In genomic region chr11:122398167-122398566, GRCh38 we compare ENCODE assay signal across 17 cellular contexts.
A peak's percentile ranks its signal among the peaks of the same experiment; 100 is the strongest.
DNase-seq lines count a peak whose midpoint lies in the region; ATAC-seq, FAIRE-seq and TF ChIP-seq lines count a peak whose summit lies in the region.
"Had no signal": no experiment of that assay in that cellular context is flagged by ENCODE, and none has a peak within 500 bp of the region (broad histone marks: within the 10 kb centered on the region; RNA-seq: fewer than 3 reads in every experiment).

No MANE protein-coding gene starts in this region.

- H3K4me1 Mint-ChIP-seq in activated T-helper 2 cell treated with anti-CD3 and anti-CD28 coated beads, Interferon-gamma antibody, Interleukin-2, Interleukin-4, amounts not matched to agents 10 μg/mL and 5 μg/mL and 100 μg/mL, durations not matched to agents 14 hours and 24 hours and 36 hours (ENCODE audit: low read depth) = peaks cover 9% of the 10 kb centered on the region
- H3K4me1 Mint-ChIP-seq: B cell had no signal

- no peaks in the 10 kb centered on the region for H3K36me3 Mint-ChIP-seq in activated T-helper 2 cell treated with anti-CD3 and anti-CD28 coated beads, Interferon-gamma antibody, Interleukin-2, Interleukin-4, amounts not matched to agents 10 μg/mL and 5 μg/mL and 100 μg/mL, durations not matched to agents 14 hours and 24 hours and 36 hours (ENCODE audit: low read depth)
- H3K36me3 Mint-ChIP-seq: activated naive CD8-positive, alpha-beta T cell; neural progenitor cell had no signal

- no peaks in the 10 kb centered on the region for H3K27me3 ChIP-seq in GM06990 (replicated peaks; ENCODE audit: control insufficient read depth, insufficient read depth, low read length)
- H3K27me3 ChIP-seq in fibroblast of lung (ENCODE audit: control insufficient read depth, insufficient read depth, low read length) = no peaks in the 10 kb centered on the region
- H3K27me3 ChIP-seq: neural progenitor cell, stomach had no signal

- no peaks in the 10 kb centered on the region for H3K79me2 ChIP-seq in fibroblast of lung (ENCODE audit: control insufficient read depth, insufficient read depth, low read length)

- no peak for FAIRE-seq in GM12891 (lab: Jason Lieb, UNC)

- H3K36me3 ChIP-seq in GM06990 (ENCODE audit: control insufficient read depth, insufficient read depth, low read length) (no peaks in the 10 kb centered on the region), fibroblast of lung (ENCODE audit: control insufficient read depth, insufficient read depth, low read length) (no peaks in the 10 kb centered on the region)
- H3K36me3 ChIP-seq: neural progenitor cell, stomach had no signal

- H3K4me3 Mint-ChIP-seq in activated T-helper 2 cell treated with anti-CD3 and anti-CD28 coated beads, Interferon-gamma antibody, Interleukin-2, Interleukin-4, amounts not matched to agents 10 μg/mL and 5 μg/mL and 100 μg/mL, durations not matched to agents 14 hours and 24 hours and 36 hours (ENCODE audit: low read depth) = no peak overlapping the region
- H3K4me3 Mint-ChIP-seq: activated naive CD8-positive, alpha-beta T cell; B cell; neural progenitor cell had no signal

- DNase-seq in GM06990 (ENCODE audit: extremely low read depth, insufficient read length) (peak; percentile 9), fibroblast of lung (ENCODE audit: low read depth in 2 of 2) (peak; percentile 38 to 61), GM12891 (ENCODE audit: insufficient read length, low spot score) (no peak)
- no peak for DNase-seq in activated T-helper 2 cell treated with anti-CD3 and anti-CD28 coated beads, Interferon-gamma antibody, Interleukin-2, Interleukin-4, amounts not matched to agents 10 μg/mL and 5 μg/mL and 100 μg/mL, durations not matched to agents 14 hours and 24 hours and 36 hours (ENCODE audit: low spot score)
- DNase-seq: DMS153, mammary epithelial cell, NCI-H2029, NCI-H774, stomach, T-helper 9 cell had no signal

- H3K27ac ChIP-seq in fibroblast of lung (ENCODE audit: insufficient read depth, low read length) = no peak overlapping the region
- H3K27ac ChIP-seq: neural progenitor cell, stomach had no signal

- H3K9me3 ChIP-seq in fibroblast of lung (ENCODE audit: control insufficient read depth, insufficient read depth, low read depth, low read length) = no peaks in the 10 kb centered on the region
- H3K9me3 ChIP-seq: stomach had no signal

- no peaks in the 10 kb centered on the region for H3K9me3 Mint-ChIP-seq in activated T-helper 2 cell treated with anti-CD3 and anti-CD28 coated beads, Interferon-gamma antibody, Interleukin-2, Interleukin-4, amounts not matched to agents 10 μg/mL and 5 μg/mL and 100 μg/mL, durations not matched to agents 14 hours and 24 hours and 36 hours

- no peaks in the 10 kb centered on the region for H3K4me1 ChIP-seq in fibroblast of lung (ENCODE audit: control insufficient read depth, extremely low read depth, insufficient read depth, low read length)
- H3K4me1 ChIP-seq: stomach had no signal

- no peak for TF ChIP-seq POLR2A in GM12891 (IDR thresholded peaks at IDR 0.05; ENCODE audit: low read depth, low read length)

- no peak overlapping the region for H3K4me3 ChIP-seq in GM06990 (replicated peaks; ENCODE audit: low read depth, low read length)
- no peak overlapping the region for H3K4me3 ChIP-seq in fibroblast of lung (replicated peaks in 1 of 4; ENCODE audit: control extremely low read depth in 1 of 4, insufficient read depth in 1 of 4, low read depth in 3 of 4, low read length in 4 of 4)
- H3K4me3 ChIP-seq: neural progenitor cell, stomach had no signal

- no peak for TF ChIP-seq CTCF in GM06990 (IDR thresholded peaks at IDR 0.05; ENCODE audit: insufficient read depth, low read length, poor library complexity, severe bottlenecking)
- no peak for TF ChIP-seq CTCF in fibroblast of lung (conservative IDR thresholded peaks at IDR 0.05 in 1 of 2, IDR thresholded peaks at IDR 0.05 in 1 of 2; ENCODE audit: low read depth in 1 of 2, low read length in 2 of 2)

- no peaks in the 10 kb centered on the region for H3K27me3 Mint-ChIP-seq in activated T-helper 2 cell treated with anti-CD3 and anti-CD28 coated beads, Interferon-gamma antibody, Interleukin-2, Interleukin-4, amounts not matched to agents 10 μg/mL and 5 μg/mL and 100 μg/mL, durations not matched to agents 14 hours and 24 hours and 36 hours (ENCODE audit: low read depth)
- H3K27me3 Mint-ChIP-seq: B cell had no signal

- ATAC-seq in GM19438 (IDR thresholded peaks at IDR 0.05; ENCODE audit: low read depth, unreplicated experiment) = peak; percentile 60
- peak; percentile 47 for ATAC-seq in HG03520 (IDR thresholded peaks at IDR 0.05; ENCODE audit: unreplicated experiment)
- no peak for ATAC-seq in GM19324 (IDR thresholded peaks at IDR 0.05; ENCODE audit: low FRiP score, unreplicated experiment)
- ATAC-seq in GM19328 (IDR thresholded peaks at IDR 0.05; ENCODE audit: unreplicated experiment) = no peak

- H2AFZ ChIP-seq in fibroblast of lung (ENCODE audit: low read length) = no peak overlapping the region
- H2AFZ ChIP-seq: neural progenitor cell had no signal

- no peak overlapping the region for H3K27ac Mint-ChIP-seq in activated T-helper 2 cell treated with anti-CD3 and anti-CD28 coated beads, Interferon-gamma antibody, Interleukin-2, Interleukin-4, amounts not matched to agents 10 μg/mL and 5 μg/mL and 100 μg/mL, durations not matched to agents 14 hours and 24 hours and 36 hours
- H3K27ac Mint-ChIP-seq: activated naive CD8-positive, alpha-beta T cell; B cell; neural progenitor cell had no signal

- no peak overlapping the region for H3K9ac ChIP-seq in fibroblast of lung (ENCODE audit: insufficient read depth, low read length)
- H3K9ac ChIP-seq: neural progenitor cell had no signal

- intact Hi-C loops in activated T-helper 2 cell treated with anti-CD3 and anti-CD28 coated beads, Interferon-gamma antibody, Interleukin-2, Interleukin-4, amounts not matched to agents 10 μg/mL and 5 μg/mL and 100 μg/mL, durations not matched to agents 14 hours and 24 hours and 36 hours (cut with micrococcal nuclease) = no loop called here

- H4K20me1 ChIP-seq in fibroblast of lung (ENCODE audit: control insufficient read depth, extremely low read depth, insufficient read depth, low read length) = no peaks in the 10 kb centered on the region

- no peak overlapping the region for H3K4me2 ChIP-seq in fibroblast of lung (ENCODE audit: extremely low read depth, insufficient read depth, low read length)
- H3K4me2 ChIP-seq: neural progenitor cell had no signal

TF ChIP-seq in GM12891, 5 proteins besides CTCF, POLR2A, EP300 and RAD21:
- TF ChIP-seq TAF1 (IDR thresholded peaks at IDR 0.05; ENCODE audit: low read depth, low read length) (no peak), POU2F2 (IDR thresholded peaks at IDR 0.05; ENCODE audit: low read depth, low read length) (no peak), POLR2AphosphoS5 (IDR thresholded peaks at IDR 0.05; ENCODE audit: low read depth, low read length) (no peak), PAX5 (IDR thresholded peaks at IDR 0.05; ENCODE audit: insufficient read depth, low read length, severe bottlenecking) (no peak), SPI1 (IDR thresholded peaks at IDR 0.05; ENCODE audit: low read depth, low read length) (no peak)

Comparison
In these comparisons a context has a peak if more than half of its experiments do, and no peak if none do; other contexts are left out.
1. DNase-seq: peak in GM06990 (single experiment) and fibroblast of lung (2 of 2); none in GM12891 (single experiment) and activated T-helper 2 cell treated with anti-CD3 and anti-CD28 coated beads, Interferon-gamma antibody, Interleukin-2, Interleukin-4, amounts not matched to agents 10 μg/mL and 5 μg/mL and 100 μg/mL, durations not matched to agents 14 hours and 24 hours and 36 hours (single experiment).
2. ATAC-seq: peak in GM19438 (single experiment) and HG03520 (single experiment); none in GM19324 (single experiment) and GM19328 (single experiment).